ENCODE assay signal across 30 cellular contexts in genomic region chr22:17114173-17114957, GRCh38. TPM values are rescaled to one million over a fixed set of nuclear protein-coding genes. Genes with fewer than 3 reads are reported as not detected.
A peak's percentile ranks its signal among the peaks of the same experiment; 100 is the strongest.
DNase-seq lines count a peak whose midpoint lies in the region; FAIRE-seq and TF ChIP-seq lines count a peak whose summit lies in the region.
"Had no signal": no experiment of that assay in that cellular context is flagged by ENCODE, and none has a peak within 500 bp of the region (broad histone marks: within the 10 kb centered on the region; RNA-seq: fewer than 3 reads in every experiment).

No MANE protein-coding gene starts in this region.

- H3K9me3 Mint-ChIP-seq in activated naive CD4-positive, alpha-beta T cell treated with anti-CD3 and anti-CD28 coated beads, Interleukin-2, amount 50 U/mL, for 24 hours, result no peaks in the 10 kb centered on the region
- H3K9me3 Mint-ChIP-seq: activated naive CD4-positive, alpha-beta T cell treated with anti-CD3 and anti-CD28 coated beads for 36 hours had no signal

- WGBS in spleen, 5 donors, result 55 to 65% (median 63%) methylated on average over 13 to 14 of the region's 14 CpGs

- no peaks in the 10 kb centered on the region for H3K36me3 Mint-ChIP-seq in activated naive CD4-positive, alpha-beta T cell treated with anti-CD3 and anti-CD28 coated beads, Interleukin-2, amount 50 U/mL, for 24 hours

- H3K27ac ChIP-seq in spleen, result peak overlapping the region in 4 of 8 donors; percentile 14 to 84 (median 52)
- H3K27ac ChIP-seq: esophagus muscularis mucosa, SK-N-MC, suprapubic skin had no signal

- no peak for TF ChIP-seq CTCF in spleen (IDR thresholded peaks at IDR 0.05 in 8 of 11, conservative IDR thresholded peaks at IDR 0.05 in 3 of 11)

- H3K4me1 ChIP-seq in spleen, result peaks cover 19 to 98% (median 44%) of the 10 kb centered on the region in 6 donors

- TF ChIP-seq POLR2A in spleen (IDR thresholded peaks at IDR 0.05), result no peak
- TF ChIP-seq POLR2A in H54 (IDR thresholded peaks at IDR 0.05; ENCODE audit: low read depth, low read length), result no peak

- no peaks in the 10 kb centered on the region for H3K27me3 Mint-ChIP-seq in activated naive CD4-positive, alpha-beta T cell treated with anti-CD3 and anti-CD28 coated beads, Interleukin-2, amount 50 U/mL, for 24 hours

- no peak for DNase-seq in activated naive CD4-positive, alpha-beta T cell treated with anti-CD3 and anti-CD28 coated beads, Interleukin-2, amount 50 U/mL, for 16 hours
- DNase-seq in NCI-H69 (lab: John Stamatoyannopoulos, UW) (peak; percentile 25), dermis blood vessel endothelial cell (peak; percentile 4), spleen (peak; percentile 70), NOMO-1 (lab: John Stamatoyannopoulos, UW; ENCODE audit: unreplicated experiment in 2 of 2) (no peak), H54 (ENCODE audit: insufficient read length, low spot score) (no peak), NCI-H1436 treated with DMSO at 0.1 percent for 48 hours (lab: John Stamatoyannopoulos, UW) (no peak)
- DNase-seq: ACHN; activated CD8-positive, alpha-beta T cell treated with anti-CD3 and anti-CD28 coated beads, Interleukin-2, amount 10 ng/mL, durations not matched to agents 7 days and 5 days; activated naive CD4-positive, alpha-beta T cell treated with anti-CD3 and anti-CD28 coated beads for 36 hours; C1 segment of cervical spinal cord; cerebellar nuclear complex; DMS 273 treated with DMSO at 0.1 percent for 48 hours; effector memory CD4-positive, alpha-beta T cell; hippocampal formation; mucosa of descending colon; NCI-H1417 treated with DMSO at 0.1 percent for 48 hours; NCI-H524; RPMI8226; stimulated activated CD4-positive, alpha-beta T cell treated with anti-CD3 and anti-CD28 coated beads, Interleukin-1b, Interleukin-23, amount 100 ng/mL, for 48 hours; T-helper 9 cell had no signal

- H3K27ac Mint-ChIP-seq in activated naive CD4-positive, alpha-beta T cell treated with anti-CD3 and anti-CD28 coated beads, Interleukin-2, amount 50 U/mL, for 24 hours, result peak overlapping the region; percentile 53
- H3K27ac Mint-ChIP-seq: activated CD8-positive, alpha-beta T cell treated with anti-CD3 and anti-CD28 coated beads, Interleukin-2, amount 10 ng/mL, durations not matched to agents 7 days and 5 days; activated naive CD4-positive, alpha-beta T cell treated with anti-CD3 and anti-CD28 coated beads for 36 hours had no signal

- no peak overlapping the region for H3K4me3 Mint-ChIP-seq in activated naive CD4-positive, alpha-beta T cell treated with anti-CD3 and anti-CD28 coated beads, Interleukin-2, amount 50 U/mL, for 24 hours
- H3K4me3 Mint-ChIP-seq: activated CD8-positive, alpha-beta T cell treated with anti-CD3 and anti-CD28 coated beads, Interleukin-2, amount 10 ng/mL, durations not matched to agents 7 days and 5 days; activated naive CD4-positive, alpha-beta T cell treated with anti-CD3 and anti-CD28 coated beads for 36 hours had no signal

- intact Hi-C loops in spleen (cut with DNase I; ENCODE audit: low total_unique reads), result no loop called here

- peaks cover 0 to 31% (median 10%) of the 10 kb centered on the region in 6 donors for H3K36me3 ChIP-seq in spleen

- H3K4me1 Mint-ChIP-seq in activated naive CD4-positive, alpha-beta T cell treated with anti-CD3 and anti-CD28 coated beads, Interleukin-2, amount 50 U/mL, for 24 hours, result peaks cover 76% of the 10 kb centered on the region

- no peak for FAIRE-seq in H54 (lab: Jason Lieb, UNC)
- FAIRE-seq: astrocyte, frontal cortex, G401.6, GM18507, urothelium cell line had no signal

- H3K9me3 ChIP-seq in spleen, result no peaks in the 10 kb centered on the region
- H3K9me3 ChIP-seq: esophagus muscularis mucosa, mucosa of descending colon, suprapubic skin had no signal

- no peak overlapping the region for H3K4me3 ChIP-seq in spleen
- H3K4me3 ChIP-seq: esophagus muscularis mucosa, mucosa of descending colon, SK-N-MC, suprapubic skin had no signal

- peaks cover 0 to 10% (median 6%) of the 10 kb centered on the region in 7 donors for H3K27me3 ChIP-seq in spleen (replicated peaks in 1 of 7)

RNA-seq across cellular contexts. Expression of gene TMEM121B, which starts 6.8 kb away (rescaled TPM):
- total RNA-seq in dermis blood vessel endothelial cell, result 0.05 and 0.17 TPM in 2 replicates
- total RNA-seq in spleen, result 1 to 10 TPM in 3 of 7 donors, under 1 TPM in 4; 0.72 to 3.6 (median 0.98) TPM
- under 1 TPM; 0.03 to 0.19 (median 0.15) TPM for polyA plus RNA-seq in spleen

RNA-seq across cellular contexts. Expression of gene IL17RA, which starts 29.6 kb away (rescaled TPM):
- total RNA-seq in dermis blood vessel endothelial cell (6.1 TPM in 2 replicates), spleen (100 to 1,000 TPM in 1 of 7 donors, 10 to 100 TPM in 6; 38.0 to 100 (median 56.6) TPM)
- 1 to 10 TPM; 2.9 to 8.4 (median 5.0) TPM for polyA plus RNA-seq in spleen

RNA-seq across cellular contexts. Expression of gene HDHD5, which starts 44.7 kb away (rescaled TPM):
- 39.2 and 40.2 TPM in 2 replicates for total RNA-seq in dermis blood vessel endothelial cell
- total RNA-seq in spleen, result 10 to 100 TPM; 27.9 to 40.8 (median 31.6) TPM
- polyA plus RNA-seq in spleen, result 10 to 100 TPM; 25.4 to 47.6 (median 33.0) TPM

Comparison
In these comparisons a context has a peak if more than half of its experiments do, and no peak if none do; other contexts are left out.
1. DNase-seq: peak in NCI-H69 (single experiment), dermis blood vessel endothelial cell (single experiment) and spleen (single experiment); none in activated naive CD4-positive, alpha-beta T cell treated with anti-CD3 and anti-CD28 coated beads, Interleukin-2, amount 50 U/mL, for 16 hours (single experiment), NOMO-1 (0 of 2), H54 (single experiment) and NCI-H1436 treated with DMSO at 0.1 percent for 48 hours (single experiment).